In the genomic region with DNA sequence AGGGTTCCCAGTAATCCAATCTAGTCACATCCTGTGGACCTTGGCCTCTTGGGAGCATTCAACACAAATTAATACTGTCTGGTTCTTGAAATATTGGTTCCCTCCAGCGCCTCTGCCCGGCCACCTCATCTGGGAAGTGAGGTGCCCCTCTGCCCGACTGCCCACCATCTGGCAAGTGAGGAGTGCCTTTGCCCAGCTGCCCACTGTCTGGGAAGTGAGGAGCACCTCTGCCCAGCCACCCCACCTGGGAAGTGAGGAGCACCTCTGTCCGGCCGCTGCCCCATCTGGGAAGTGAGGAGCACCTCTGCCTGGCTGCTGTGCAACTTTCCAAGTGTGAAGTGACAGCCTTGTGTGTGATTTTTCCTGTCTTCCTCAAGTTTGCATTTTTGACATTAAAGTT, we compare ENCODE assay signal across 29 cellular contexts.
"Had no signal": no experiment of that assay in that cellular context is flagged by ENCODE, and none has a peak within 500 bp of the region (broad histone marks: within the 10 kb centered on the region; RNA-seq: fewer than 3 reads in every experiment).

No MANE protein-coding gene starts in this region.

- ATAC-seq: effector memory CD8-positive, alpha-beta T cell; esophagus mucosa; foreskin keratinocyte; gastrocnemius medialis; gastroesophageal sphincter; heart left ventricle; heart right ventricle had no signal

- H3K4me3 ChIP-seq: colonic mucosa, coronary artery, dorsolateral prefrontal cortex, esophagus muscularis mucosa, esophagus squamous epithelium, gastrocnemius medialis, gastroesophageal sphincter, heart left ventricle, heart right ventricle had no signal

- H3K9me3 ChIP-seq: colonic mucosa, esophagus squamous epithelium, gastroesophageal sphincter had no signal

- H3K27ac Mint-ChIP-seq: dendritic cell treated with granulocyte-macrophage colony-stimulating factor and Interleukin-4, amounts not matched to agents 40 ng/mL and 50 ng/mL, for 4 days; effector memory CD8-positive, alpha-beta T cell; endodermal cell had no signal

- DNase-seq: colonic mucosa; cortex of kidney; dermis blood vessel endothelial cell; dorsolateral prefrontal cortex; effector CD4-positive, alpha-beta T cell; effector CD8-positive, alpha-beta T cell; effector memory CD4-positive, alpha-beta T cell; effector memory CD8-positive, alpha-beta T cell; endodermal cell; erythroblast; esophagus squamous epithelium; foreskin fibroblast; foreskin keratinocyte; foreskin melanocyte; gastrocnemius medialis; glutamatergic neuron; head of caudate nucleus; heart left ventricle; heart right ventricle had no signal

- H3K4me1 ChIP-seq: colonic mucosa, esophagus muscularis mucosa, esophagus squamous epithelium, gastrocnemius medialis, gastroesophageal sphincter, heart left ventricle, heart right ventricle had no signal

- H3K27ac ChIP-seq: colonic mucosa, coronary artery, dorsolateral prefrontal cortex, epithelial cell of prostate, esophagus muscularis mucosa, esophagus squamous epithelium, foreskin keratinocyte, gastrocnemius medialis, gastroesophageal sphincter, heart left ventricle, heart right ventricle had no signal

- H3K36me3 ChIP-seq: colonic mucosa, esophagus muscularis mucosa, esophagus squamous epithelium, gastrocnemius medialis, gastroesophageal sphincter, heart left ventricle, heart right ventricle had no signal

- H3K27me3 ChIP-seq: colonic mucosa, dorsolateral prefrontal cortex, esophagus muscularis mucosa, esophagus squamous epithelium, gastrocnemius medialis, gastroesophageal sphincter, heart left ventricle, heart right ventricle had no signal

- H3K4me3 Mint-ChIP-seq: dendritic cell treated with granulocyte-macrophage colony-stimulating factor and Interleukin-4, amounts not matched to agents 40 ng/mL and 50 ng/mL, for 4 days; effector memory CD8-positive, alpha-beta T cell; endodermal cell had no signal

- FAIRE-seq: colon, endometrium, endothelial cell of umbilical vein, frontal cortex had no signal
